Comparison of ENCODE assay signal across 8 cellular contexts in genomic region chr11:113532697-113533424, GRCh38. TPM values are rescaled to one million over a fixed set of nuclear protein-coding genes. Genes with fewer than 3 reads are reported as not detected.
DNase-seq lines count a peak whose midpoint lies in the region; ATAC-seq, FAIRE-seq and TF ChIP-seq lines count a peak whose summit lies in the region.

No MANE protein-coding gene starts in this region.

- H3K4me3 Mint-ChIP-seq in GM23338: no peak overlapping the region

- no peaks in the 10 kb centered on the region for H3K4me1 ChIP-seq in GM23338 (ENCODE audit: insufficient read depth)
- H3K4me1 ChIP-seq in HepG2 (ENCODE audit: insufficient read depth, low read length): no peaks in the 10 kb centered on the region

- ATAC-seq in GM23338 (peak; percentile 97), HepG2 (peak; percentile 91), HG03280 (IDR thresholded peaks at IDR 0.05; ENCODE audit: unreplicated experiment) (no peak)

- H3K27me3 Mint-ChIP-seq in GM23338 (ENCODE audit: insufficient read depth, low read depth, poor library complexity): peaks cover 5% of the 10 kb centered on the region

- CTCF ChIA-PET in HepG2 (lab: Yijun Ruan, JAX; ENCODE audit: low intra/inter-chr PET ratio, low total read pairs): interaction anchor here (4.2 kb wide), 1 partner anchor 227 kb away, joined by 69 read pairs; no protein-coding TSS in a partner anchor

- H3K27me3 ChIP-seq in GM23338 (ENCODE audit: insufficient read depth): no peaks in the 10 kb centered on the region
- H3K27me3 ChIP-seq in HepG2 (ENCODE audit: control insufficient read depth in 1 of 2, insufficient read depth in 2 of 2, low read length in 2 of 2): peaks cover 0 to 14% of the 10 kb centered on the region in 2 experiments; a peak in 2 of 5 replicates

- no peaks in the 10 kb centered on the region for H3K36me3 Mint-ChIP-seq in GM23338 (ENCODE audit: low read depth)

- DNase-seq in AG20443 (ENCODE audit: low spot score) (peak; percentile 83), GM23338 (ENCODE audit: low spot score) (peak; percentile 93), NCI-H2227 treated with DMSO at 0.1 percent for 48 hours (lab: John Stamatoyannopoulos, UW) (peak; percentile 62), cerebellum (ENCODE audit: low spot score) (peak; percentile 72), HepG2 (ENCODE audit: low spot score) (peak; percentile 46)
- peak; percentile 17 for DNase-seq in activated CD4-positive, alpha-beta T cell treated with anti-CD3 and anti-CD28 coated beads for 1 hour
- DNase-seq in stimulated activated CD4-positive, alpha-beta T cell treated with anti-CD3 and anti-CD28 coated beads, Interleukin-4, amount 100 ng/mL, for 48 hours (ENCODE audit: low read depth in 2 of 2): peak; percentile 40 to 58

- WGBS in HepG2 (ENCODE audit: low lambda C conversion rate): 1% methylated on average over 9 of the region's 9 CpGs

- intact Hi-C loops in HepG2 (cut with micrococcal nuclease; ENCODE audit: unreplicated experiment): loop anchor here (1.0 kb wide), 2 partner anchors 198 to 228 kb away; no protein-coding TSS in a partner anchor

- no TSS peak for BruUV-seq in HepG2 (replicated peaks; lab: Mats Ljungman, UMichigan)

- TF ChIP-seq CTCF in GM23338 (conservative IDR thresholded peaks at IDR 0.05; ENCODE audit: low read depth in 2 of 2) (peak; percentile 89 to 94), HepG2 (CRISPR knock-in tag; IDR thresholded peaks at IDR 0.05) (peak; percentile 78)

- H3K9me3 ChIP-seq in HepG2 (ENCODE audit: low read length): no peaks in the 10 kb centered on the region

- POLR2A ChIA-PET in HepG2 (lab: Yijun Ruan, JAX): no interaction called here

- H2AFZ ChIP-seq in GM23338 (peak overlapping the region; percentile 64; the same call in 1 of the 2 replicates), HepG2 (ENCODE audit: low read length) (no peak overlapping the region)

- H3K27ac Mint-ChIP-seq in GM23338: no peak overlapping the region

- no peaks in the 10 kb centered on the region for H4K20me1 ChIP-seq in GM23338 (replicated peaks; ENCODE audit: insufficient read depth)
- no peaks in the 10 kb centered on the region for H4K20me1 ChIP-seq in HepG2 (ENCODE audit: insufficient read depth, low read length)

- 0 out of 3 replicates have a peak, but pooled peaks cover 2% of the 10 kb centered on the region for H3K4me1 Mint-ChIP-seq in GM23338

- no peaks in the 10 kb centered on the region for H3K9me2 ChIP-seq in GM23338 (ENCODE audit: insufficient read depth)

- H3K9ac ChIP-seq in HepG2 (ENCODE audit: insufficient read depth, low read depth, low read length): no peak overlapping the region

- H3K9me3 Mint-ChIP-seq in GM23338: no peaks in the 10 kb centered on the region

- H3K4me2 ChIP-seq in GM23338 (no peak overlapping the region), HepG2 (ENCODE audit: low read depth, low read length) (no peak overlapping the region)

- no peaks in the 10 kb centered on the region for H3F3A ChIP-seq in GM23338 (replicated peaks; ENCODE audit: low read depth)

- TF ChIP-seq POLR2A in HepG2 (IDR thresholded peaks at IDR 0.05; ENCODE audit: insufficient read depth in 1 of 2, low read depth in 2 of 2, low read length in 2 of 2): no peak

- H3K4me3 ChIP-seq in GM23338 (no peak overlapping the region), HepG2 (replicated peaks in 1 of 3; ENCODE audit: insufficient read depth in 1 of 3, low read depth in 2 of 3, low read length in 3 of 3) (no peak overlapping the region)

- TF ChIP-seq EP300 in HepG2 (IDR thresholded peaks at IDR 0.05; ENCODE audit: low read depth in 2 of 2, low read length in 2 of 2) (no peak), HepG2 (CRISPR knock-in tag; IDR thresholded peaks at IDR 0.05; ENCODE audit: borderline replicate concordance) (no peak)

- H3K27ac ChIP-seq in GM23338 (ENCODE audit: low read depth) (no peak overlapping the region), HepG2 (ENCODE audit: extremely low read length, insufficient read depth, low read length) (no peak overlapping the region)

- H3K79me2 ChIP-seq in GM23338 (replicated peaks; ENCODE audit: insufficient read depth) (no peaks in the 10 kb centered on the region), HepG2 (ENCODE audit: insufficient read depth, low read length) (no peaks in the 10 kb centered on the region)

- in situ Hi-C loops in HepG2 (cut with HindIII; ENCODE audit: extremely low pct_ligation_motif_present, low pct_unique_long_range_greater_than_20kb): loop anchor here (5.0 to 25.0 kb wide), 2 partner anchors 204 to 226 kb away; no protein-coding TSS in a partner anchor

- H3K36me3 ChIP-seq in GM23338 (ENCODE audit: insufficient read depth): no peaks in the 10 kb centered on the region
- no peaks in the 10 kb centered on the region for H3K36me3 ChIP-seq in HepG2 (replicated peaks in 1 of 2; ENCODE audit: control insufficient read depth in 1 of 2, insufficient read depth in 2 of 2, low read length in 2 of 2)

- TF ChIP-seq RAD21 in HepG2 (CRISPR knock-in tag; IDR thresholded peaks at IDR 0.05): peak; percentile 43; the same call in 1 of the 2 replicates

- peak; percentile 54 for FAIRE-seq in HepG2 (lab: Jason Lieb, UNC)

TF ChIP-seq in GM23338, 12 proteins besides CTCF, POLR2A, EP300 and RAD21 (continues in another document):
- TF ChIP-seq ZNF331 (CRISPR knock-in tag; IDR thresholded peaks at IDR 0.05; ENCODE audit: low read depth) (no peak), STAT1 (IDR thresholded peaks at IDR 0.05; ENCODE audit: unreplicated experiment) (no peak), JUNB (IDR thresholded peaks at IDR 0.05; ENCODE audit: unreplicated experiment) (no peak)

TF ChIP-seq in HepG2, 621 proteins besides CTCF, POLR2A, EP300 and RAD21:
- no peak for TF ChIP-seq ZIK1 (CRISPR knock-in tag; IDR thresholded peaks at IDR 0.05; ENCODE audit: borderline replicate concordance, low read depth)
- peak; percentile 87 for TF ChIP-seq SMC3 (IDR thresholded peaks at IDR 0.05; ENCODE audit: low read length)
- peak; percentile 74 for TF ChIP-seq STAG1 (CRISPR knock-in tag; IDR thresholded peaks at IDR 0.05)

RNA-seq across cellular contexts. Expression of gene DRD2, which starts 57.7 kb away (rescaled TPM):
- total RNA-seq in GM23338 (2014; rRNA removed; shearing (Covaris generic)): 0.21 TPM in 1 of 2 replicates, not detected in the other
- polyA plus RNA-seq in GM23338 (2016; fragmentation: Nextera tagmentation; extraction: Ambion mirVana): 0.40 and 0.66 TPM in 2 replicates
- 0.54 TPM for total RNA-seq in cerebellum
- not detected in 2 replicates for total RNA-seq in HepG2 (2016; rRNA removed; fragmentation: Illumina TruSeq; extraction: Trizol)
- total RNA-seq in HepG2 (2016; cell fraction: cytosol; rRNA removed; fragmentation: Illumina TruSeq; extraction: Trizol; ENCODE audit: low read depth): not detected in 2 replicates
- not detected in 2 replicates for total RNA-seq in HepG2 (2016; cell fraction: insoluble cytoplasmic fraction; rRNA removed; fragmentation: Illumina TruSeq; extraction: Trizol)
- not detected in 2 replicates for total RNA-seq in HepG2 (2016; cell fraction: membrane; rRNA removed; fragmentation: Illumina TruSeq; extraction: Trizol)
- total RNA-seq in HepG2 (2016; cell fraction: nucleus; rRNA removed; fragmentation: Illumina TruSeq; extraction: Trizol): not detected in 2 replicates
- polyA plus RNA-seq in HepG2 (2011; rRNA removed): 0.16 TPM in 1 of 2 replicates, not detected in the other
- not detected in 2 replicates for polyA plus RNA-seq in HepG2 (2011; cell fraction: cytosol; rRNA removed)
- polyA plus RNA-seq in HepG2 (2011; cell fraction: nucleus; rRNA removed): 0.45 and 0.50 TPM in 2 replicates
- not detected in 2 replicates for polyA plus RNA-seq in HepG2 (2012)
- not detected in 2 replicates for polyA plus RNA-seq in HepG2 (2016; cell fraction: cytosol; fragmentation: Illumina TruSeq; extraction: Trizol; ENCODE audit: low read depth)
- not detected in 2 replicates for polyA plus RNA-seq in HepG2 (2016; cell fraction: insoluble cytoplasmic fraction; fragmentation: Illumina TruSeq; extraction: Trizol; ENCODE audit: low read depth)
- polyA plus RNA-seq in HepG2 (2016; cell fraction: membrane; fragmentation: Illumina TruSeq; extraction: Trizol; ENCODE audit: low read depth): not detected in 2 replicates
- not detected in 2 replicates for polyA plus RNA-seq in HepG2 (2016; cell fraction: nucleus; fragmentation: Illumina TruSeq; extraction: Trizol; ENCODE audit: insufficient read depth, low read depth)
- not detected in 2 replicates for polyA minus RNA-seq in HepG2 (2011; rRNA and poly(A)+ RNA removed; ENCODE audit: low replicate concordance)
- polyA minus RNA-seq in HepG2 (2011; cell fraction: cytosol; rRNA and poly(A)+ RNA removed): not detected in 2 replicates
- polyA minus RNA-seq in HepG2 (2011; cell fraction: nucleus; rRNA and poly(A)+ RNA removed): not detected in 2 replicates

Comparison
In these comparisons a context has a peak if more than half of its experiments do, and no peak if none do; other contexts are left out.
1. DNase-seq: peak in every context shown above with its lines; median percentile 93 in GM23338; 83 in AG20443; 72 in cerebellum; 62 in NCI-H2227 treated with DMSO at 0.1 percent for 48 hours; 49 in stimulated activated CD4-positive, alpha-beta T cell treated with anti-CD3 and anti-CD28 coated beads, Interleukin-4, amount 100 ng/mL, for 48 hours; 46 in HepG2; 17 in activated CD4-positive, alpha-beta T cell treated with anti-CD3 and anti-CD28 coated beads for 1 hour.